Comparison of ENCODE assay signal across 14 cellular contexts in genomic region chr13:61094865-61095264, GRCh38.
DNase-seq lines count a peak whose midpoint lies in the region; ATAC-seq and TF ChIP-seq lines count a peak whose summit lies in the region.
"Had no signal": no experiment of that assay in that cellular context is flagged by ENCODE, and none has a peak within 500 bp of the region (broad histone marks: within the 10 kb centered on the region; RNA-seq: fewer than 3 reads in every experiment).

No MANE protein-coding gene starts in this region.

- H3K23ac ChIP-seq in mesendoderm (ENCODE audit: low read length), result no peak overlapping the region

- peak overlapping the region; percentile 51; the same call in 1 of the 2 replicates for H3K27ac Mint-ChIP-seq in WTC11
- H3K27ac Mint-ChIP-seq: CD14-positive monocyte; CD8-positive, alpha-beta memory T cell had no signal

- H3K36me3 ChIP-seq in mesendoderm (ENCODE audit: control insufficient read depth, insufficient read depth, low read length) (no peaks in the 10 kb centered on the region), colonic mucosa (no peaks in the 10 kb centered on the region)

- H3K9ac ChIP-seq in mesendoderm (ENCODE audit: low read length), result no peak overlapping the region
- no peak overlapping the region for H3K9ac ChIP-seq in colonic mucosa (ENCODE audit: low read depth in 2 of 2, low read length in 2 of 2)

- intact Hi-C loops in colonic mucosa (cut with DNase I), result no loop called here

- H2BK120ac ChIP-seq in mesendoderm (ENCODE audit: low read depth, low read length), result no peak overlapping the region

- H3K4me1 ChIP-seq in mesendoderm (ENCODE audit: control insufficient read depth, low read depth, low read length) (no peaks in the 10 kb centered on the region), colonic mucosa (no peaks in the 10 kb centered on the region)
- H3K4me1 ChIP-seq: Caco-2 had no signal

- no peak overlapping the region for H3K56ac ChIP-seq in mesendoderm (ENCODE audit: low read length)

- peaks cover 15% of the 10 kb centered on the region for H3K9me3 Mint-ChIP-seq in WTC11

- H3K9me3 ChIP-seq in colonic mucosa, result no peaks in the 10 kb centered on the region
- H3K9me3 ChIP-seq: Caco-2 had no signal

- CTCF ChIA-PET in WTC11 (lab: Charles Lee), result no interaction called here

- ATAC-seq in WTC11, result peak; percentile 83

- no peak overlapping the region for H3K4ac ChIP-seq in mesendoderm (ENCODE audit: low read depth, low read length)

- H3K4me3 Mint-ChIP-seq in WTC11, result 0 out of 2 replicates have a peak overlapping the region, but pooled peaks have one; percentile 4
- H3K4me3 Mint-ChIP-seq: CD14-positive monocyte; CD8-positive, alpha-beta memory T cell had no signal

- H3K27me3 ChIP-seq in mesendoderm (ENCODE audit: insufficient read depth, low read length, poor library complexity) (no peaks in the 10 kb centered on the region), colonic mucosa (no peaks in the 10 kb centered on the region)

- H3K4me1 Mint-ChIP-seq in WTC11, result peaks cover 42% of the 10 kb centered on the region
- H3K4me1 Mint-ChIP-seq: CD14-positive monocyte; CD8-positive, alpha-beta memory T cell had no signal

- peak overlapping the region; percentile 57 for H3K27ac ChIP-seq in mesendoderm (ENCODE audit: low read depth, low read length)
- no peak overlapping the region for H3K27ac ChIP-seq in colonic mucosa
- H3K27ac ChIP-seq: HL-60 had no signal

- H2BK5ac ChIP-seq in mesendoderm (ENCODE audit: low read length), result no peak overlapping the region

- H3K4me3 ChIP-seq in mesendoderm (ENCODE audit: low read length), result no peak overlapping the region
- H3K4me3 ChIP-seq in colonic mucosa, result no peak overlapping the region

- no peak overlapping the region for H2BK15ac ChIP-seq in mesendoderm (replicated peaks; ENCODE audit: low read depth)

- POLR2A ChIA-PET in WTC11 (lab: Charles Lee), result no interaction called here

- H4K5ac ChIP-seq in mesendoderm (ENCODE audit: low read length), result no peak overlapping the region

- H3K18ac ChIP-seq in mesendoderm (ENCODE audit: low read length), result no peak overlapping the region

- H4K8ac ChIP-seq in mesendoderm (ENCODE audit: low read depth, low read length), result no peak overlapping the region

- no peak overlapping the region for H3K4me2 ChIP-seq in mesendoderm (ENCODE audit: low read length)

- no peaks in the 10 kb centered on the region for H3K79me1 ChIP-seq in mesendoderm (ENCODE audit: low read length)

- no peaks in the 10 kb centered on the region; the same call in 1 of the 2 replicates for H3K27me3 Mint-ChIP-seq in WTC11 (ENCODE audit: low read depth)
- H3K27me3 Mint-ChIP-seq: CD8-positive, alpha-beta memory T cell had no signal

- H3K79me2 ChIP-seq in mesendoderm (ENCODE audit: control insufficient read depth, insufficient read depth, low read length), result no peaks in the 10 kb centered on the region

- H3K36me3 Mint-ChIP-seq in WTC11, result peaks cover 2% of the 10 kb centered on the region
- H3K36me3 Mint-ChIP-seq: CD14-positive monocyte; CD8-positive, alpha-beta memory T cell had no signal

- no peak for DNase-seq in WTC11 (ENCODE audit: low spot score)
- DNase-seq in iPS DF 19.7 (ENCODE audit: low read depth, low spot score), result peak; percentile 40
- DNase-seq in mesendoderm, result peak; percentile 16
- no peak for DNase-seq in stimulated activated CD4-positive, alpha-beta T cell treated with anti-CD3 and anti-CD28 coated beads, Interleukin-2, amount 100 ng/mL, for 48 hours
- DNase-seq in activated CD4-positive, alpha-beta T cell treated with anti-CD3 and anti-CD28 coated beads, Interleukin-2, amount 50 U/mL, for 48 hours, result no peak
- DNase-seq in colonic mucosa, result no peak
- DNase-seq: Caco-2; CD8-positive, alpha-beta memory T cell; DND-41; GF-D8; H7; IMR-90 had no signal

- TF ChIP-seq CTCF in WTC11 (IDR thresholded peaks at IDR 0.05), result no peak
- TF ChIP-seq CTCF in colonic mucosa (IDR thresholded peaks at IDR 0.05), result no peak

- no peak overlapping the region for H2AK5ac ChIP-seq in mesendoderm (ENCODE audit: low read length)

TF ChIP-seq in WTC11, 78 proteins besides CTCF, POLR2A, EP300 and RAD21 (continues in another document):
- TF ChIP-seq STAT6 (CRISPR knock-in tag; conservative IDR thresholded peaks at IDR 0.05; ENCODE audit: low read depth), result no peak
- TF ChIP-seq HMGXB4 (CRISPR knock-in tag; IDR thresholded peaks at IDR 0.05), result no peak
- TF ChIP-seq ZBTB43 (CRISPR knock-in tag; IDR thresholded peaks at IDR 0.05), result no peak
- no peak for TF ChIP-seq USF1 (CRISPR knock-in tag; IDR thresholded peaks at IDR 0.05)
- TF ChIP-seq, protein P1, sequence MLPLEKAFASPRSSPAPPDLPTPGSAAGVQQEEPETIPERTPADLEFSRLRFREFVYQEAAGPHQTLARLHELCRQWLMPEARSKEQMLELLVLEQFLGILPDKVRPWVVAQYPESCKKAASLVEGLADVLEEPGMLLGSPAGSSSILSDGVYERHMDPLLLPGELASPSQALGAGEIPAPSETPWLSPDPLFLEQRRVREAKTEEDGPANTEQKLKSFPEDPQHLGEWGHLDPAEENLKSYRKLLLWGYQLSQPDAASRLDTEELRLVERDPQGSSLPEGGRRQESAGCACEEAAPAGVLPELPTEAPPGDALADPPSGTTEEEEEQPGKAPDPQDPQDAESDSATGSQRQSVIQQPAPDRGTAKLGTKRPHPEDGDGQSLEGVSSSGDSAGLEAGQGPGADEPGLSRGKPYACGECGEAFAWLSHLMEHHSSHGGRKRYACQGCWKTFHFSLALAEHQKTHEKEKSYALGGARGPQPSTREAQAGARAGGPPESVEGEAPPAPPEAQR (CRISPR knock-in tag; IDR thresholded peaks at IDR 0.05), result no peak
- no peak for TF ChIP-seq KAT7 (CRISPR knock-in tag; IDR thresholded peaks at IDR 0.05; ENCODE audit: borderline replicate concordance)
- TF ChIP-seq CBFB (CRISPR knock-in tag; IDR thresholded peaks at IDR 0.05; ENCODE audit: low read depth), result no peak
- TF ChIP-seq CREB1 (CRISPR knock-in tag; IDR thresholded peaks at IDR 0.05), result no peak
- no peak for TF ChIP-seq TCF7 (CRISPR knock-in tag; IDR thresholded peaks at IDR 0.05; ENCODE audit: low read depth)
- TF ChIP-seq PRRX2 (CRISPR knock-in tag; IDR thresholded peaks at IDR 0.05), result no peak

Comparison
In these comparisons a context has a peak if more than half of its experiments do, and no peak if none do; other contexts are left out.
1. DNase-seq: peak in iPS DF 19.7 (single experiment) and mesendoderm (single experiment); none in WTC11 (single experiment), stimulated activated CD4-positive, alpha-beta T cell treated with anti-CD3 and anti-CD28 coated beads, Interleukin-2, amount 100 ng/mL, for 48 hours (0 of 2), activated CD4-positive, alpha-beta T cell treated with anti-CD3 and anti-CD28 coated beads, Interleukin-2, amount 50 U/mL, for 48 hours (0 of 2) and colonic mucosa (single experiment).